ENCODE assay signal across 18 cellular contexts in the genomic region with DNA sequence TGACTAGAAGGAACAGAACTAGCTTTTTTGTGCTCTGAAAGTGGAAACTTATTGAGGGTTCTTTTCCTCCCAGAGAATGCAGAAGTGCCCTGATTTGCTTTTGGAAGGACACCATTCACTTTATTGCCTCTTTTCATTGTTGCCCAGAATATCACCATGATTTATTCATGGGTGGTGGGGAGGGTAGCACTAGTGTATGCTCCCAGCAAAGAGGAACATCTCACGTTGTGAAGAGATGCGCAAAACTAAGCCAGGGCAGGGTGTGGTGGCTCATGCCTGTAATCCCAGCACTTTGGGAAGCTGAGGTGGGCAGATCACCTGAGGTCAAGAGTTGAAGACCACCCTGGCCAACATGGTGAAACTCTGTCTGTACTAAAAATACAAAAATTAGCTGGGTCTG. TPM values are rescaled to one million over a fixed set of nuclear protein-coding genes. Genes with fewer than 3 reads are reported as not detected.
DNase-seq lines count a peak whose midpoint lies in the region; ATAC-seq, FAIRE-seq and TF ChIP-seq lines count a peak whose summit lies in the region.
"Had no signal": no experiment of that assay in that cellular context is flagged by ENCODE, and none has a peak within 500 bp of the region (broad histone marks: within the 10 kb centered on the region; RNA-seq: fewer than 3 reads in every experiment).

No MANE protein-coding gene starts in this region.

- H3K9ac ChIP-seq in HUES6 (ENCODE audit: low read length): peak overlapping the region; percentile 5

- no peak for TF ChIP-seq RAD21 in A549 (conservative IDR thresholded peaks at IDR 0.05 in 1 of 2, IDR thresholded peaks at IDR 0.05 in 1 of 2)

- ATAC-seq in A549 (no peak), RWPE2 (ENCODE audit: low read depth) (no peak), lower lobe of right lung (no peak)
- ATAC-seq: heart right ventricle; stimulated activated effector memory CD8-positive, alpha-beta T cell treated with anti-CD3 and anti-CD28 coated beads, Interleukin-12 subunit alpha, Interleukin-12 subunit beta, amount 100 ng/mL, for 72 hours had no signal

- peaks cover 100% of the 10 kb centered on the region for H3K4me1 ChIP-seq in A549
- peaks cover 89% of the 10 kb centered on the region for H3K4me1 ChIP-seq in HUES6 (ENCODE audit: control insufficient read depth, insufficient read depth, low read length)
- peaks cover 89% of the 10 kb centered on the region for H3K4me1 ChIP-seq in RWPE2 (ENCODE audit: insufficient read depth, poor library complexity, severe bottlenecking)
- H3K4me1 ChIP-seq in lower lobe of right lung: peaks cover 60% of the 10 kb centered on the region
- peaks cover 24 to 32% of the 10 kb centered on the region in 2 donors for H3K4me1 ChIP-seq in small intestine (ENCODE audit: control insufficient read depth in 2 of 2, insufficient read depth in 1 of 2, low read depth in 1 of 2, low read length in 1 of 2)

- POLR2A ChIA-PET in A549 (lab: Yijun Ruan, JAX): no interaction called here

- no peak for TF ChIP-seq CTCF in A549 (IDR thresholded peaks at IDR 0.05)
- TF ChIP-seq CTCF in RWPE2 (IDR thresholded peaks at IDR 0.05; ENCODE audit: poor library complexity, severe bottlenecking): no peak
- no peak for TF ChIP-seq CTCF in lower lobe of right lung (IDR thresholded peaks at IDR 0.05)

- H3K27me3 ChIP-seq in HUES6 (ENCODE audit: control insufficient read depth, insufficient read depth, low read length) (no peaks in the 10 kb centered on the region), RWPE2 (ENCODE audit: insufficient read depth, poor library complexity, severe bottlenecking) (no peaks in the 10 kb centered on the region), lower lobe of right lung (ENCODE audit: low read depth) (no peaks in the 10 kb centered on the region), small intestine (ENCODE audit: control insufficient read depth in 2 of 2, insufficient read depth in 2 of 2, low read length in 2 of 2) (no peaks in the 10 kb centered on the region)
- H3K27me3 ChIP-seq: brain microvascular endothelial cell, heart right ventricle had no signal

- H3K9me3 ChIP-seq in A549 (no peaks in the 10 kb centered on the region), HUES6 (ENCODE audit: control insufficient read depth, insufficient read depth, low read depth, low read length) (no peaks in the 10 kb centered on the region), RWPE2 (ENCODE audit: severe bottlenecking) (no peaks in the 10 kb centered on the region), lower lobe of right lung (no peaks in the 10 kb centered on the region), small intestine (ENCODE audit: control insufficient read depth, low read depth) (no peaks in the 10 kb centered on the region)
- H3K9me3 ChIP-seq: heart right ventricle, mucosa of descending colon had no signal

- TF ChIP-seq EP300 in A549 (IDR thresholded peaks at IDR 0.05): no peak

- 0 out of 3 replicates have a peak overlapping the region, but pooled peaks have one; percentile 8 for H3K4me3 ChIP-seq in A549
- H3K4me3 ChIP-seq in HUES6 (ENCODE audit: low read depth, low read length): no peak overlapping the region
- H3K4me3 ChIP-seq in RWPE2 (ENCODE audit: severe bottlenecking): no peak overlapping the region
- H3K4me3 ChIP-seq in lower lobe of right lung: no peak overlapping the region
- no peak overlapping the region for H3K4me3 ChIP-seq in small intestine (ENCODE audit: low read depth in 1 of 2, low read length in 2 of 2)
- H3K4me3 ChIP-seq: heart right ventricle, mucosa of descending colon had no signal

- peak overlapping the region; percentile 71 for H3K4me2 ChIP-seq in A549

- intact Hi-C loops in lower lobe of right lung (cut with DNase I): no loop called here

- H3K27ac ChIP-seq in A549: peak overlapping the region; percentile 11 to 69; a peak in 4 of 6 replicates
- peak overlapping the region; percentile 58; the same call in 1 of the 2 replicates for H3K27ac ChIP-seq in HUES6 (ENCODE audit: low read depth, low read length)
- peak overlapping the region; percentile 94 for H3K27ac ChIP-seq in RWPE2 (ENCODE audit: poor library complexity, severe bottlenecking)
- peak overlapping the region; percentile 24 for H3K27ac ChIP-seq in lower lobe of right lung
- no peak overlapping the region for H3K27ac ChIP-seq in small intestine (ENCODE audit: low read depth in 1 of 2, low read length in 1 of 2)
- H3K27ac ChIP-seq: brain microvascular endothelial cell, HL-60 had no signal

- DNase-seq in A549 (ENCODE audit: low read depth in 1 of 2, low spot score in 1 of 2): no peak
- no peak for DNase-seq in RWPE2 (ENCODE audit: low spot score)
- no peak for DNase-seq in lower lobe of right lung
- no peak for DNase-seq in NCI-H187 (lab: John Stamatoyannopoulos, UW)
- no peak for DNase-seq in small intestine
- no peak for DNase-seq in RCC 7860 (ENCODE audit: low spot score)
- DNase-seq in HTR-8/SVneo (ENCODE audit: insufficient read length, low spot score): no peak
- DNase-seq: activated CD4-positive, alpha-beta T cell treated with anti-CD3 and anti-CD28 coated beads, Interleukin-2, amount 10 ng/mL, durations not matched to agents 24 days and 14 days; activated naive CD4-positive, alpha-beta T cell treated with anti-CD3 and anti-CD28 coated beads, Interleukin-2, amount 50 U/mL, for 16 hours; activated T-cell treated with anti-CD3 and anti-CD28 coated beads for 4 hours; heart right ventricle; NCI-H82; T1000 had no signal

- H3K36me3 ChIP-seq in HUES6 (ENCODE audit: control insufficient read depth, insufficient read depth, low read length): no peaks in the 10 kb centered on the region
- peaks cover 76% of the 10 kb centered on the region for H3K36me3 ChIP-seq in RWPE2 (ENCODE audit: low read depth)
- H3K36me3 ChIP-seq in lower lobe of right lung: no peaks in the 10 kb centered on the region
- H3K36me3 ChIP-seq in small intestine (ENCODE audit: control insufficient read depth in 2 of 2, insufficient read depth in 2 of 2, low read length in 2 of 2): no peaks in the 10 kb centered on the region
- H3K36me3 ChIP-seq: heart right ventricle had no signal

- WGBS in A549 (ENCODE audit: missing lambda C conversion rate): 57% methylated on average over 2 of the region's 2 CpGs
- WGBS in small intestine, 3 donors: 57 to 67% (median 67%) methylated on average over 2 of the region's 2 CpGs

- TF ChIP-seq POLR2A in A549 (IDR thresholded peaks at IDR 0.05; ENCODE audit: low read length): no peak

- no peak for FAIRE-seq in A549 (lab: Jason Lieb, UNC)
- FAIRE-seq in small intestine (lab: Jason Lieb, UNC): no peak
- FAIRE-seq in RCC 7860 (lab: Jason Lieb, UNC): no peak
- no peak for FAIRE-seq in HTR-8/SVneo (lab: Jason Lieb, UNC)

- CTCF ChIA-PET in A549 (lab: Yijun Ruan, JAX): interaction anchor here (0.7 to 1.2 kb wide), 5 partner anchors 11 to 1912 kb away, joined by 3 to 7 read pairs (median 4); no protein-coding TSS in a partner anchor

TF ChIP-seq in A549, 52 proteins besides CTCF, POLR2A, EP300 and RAD21:
- TF ChIP-seq REST (IDR thresholded peaks at IDR 0.05) (no peak), MAFK (IDR thresholded peaks at IDR 0.05; ENCODE audit: partially characterized antibody) (no peak), TFCP2L1 (CRISPR knock-in tag; IDR thresholded peaks at IDR 0.05) (no peak), KDM1A (IDR thresholded peaks at IDR 0.05; ENCODE audit: low read depth) (no peak), BHLHE40 (IDR thresholded peaks at IDR 0.05; ENCODE audit: low read depth, low read length) (no peak), RFX5 (IDR thresholded peaks at IDR 0.05) (no peak), FOSB (CRISPR knock-in tag; IDR thresholded peaks at IDR 0.05) (no peak), POLR2AphosphoS2 (conservative IDR thresholded peaks at IDR 0.05; ENCODE audit: low read length) (no peak), HOXA7 (CRISPR knock-in tag; IDR thresholded peaks at IDR 0.05) (no peak), ESRRA (IDR thresholded peaks at IDR 0.05; ENCODE audit: borderline replicate concordance, low read length) (no peak), TP53 (CRISPR knock-in tag; IDR thresholded peaks at IDR 0.05) (no peak)

RNA-seq across cellular contexts. Expression of gene FLNB, which starts 31.4 kb away (rescaled TPM):
- polyA plus RNA-seq in A549 (2011; rRNA removed) (387 and 439 TPM in 2 replicates), A549 (2017; fragmentation: RNase III; extraction: RNeasy Plus Mini Kit Qiagen cat#74134 plus additional on column Dnase treatment) (235 to 282 TPM (median 257 TPM) in 3 replicates), small intestine (100 to 1,000 TPM; 137 to 335 (median 268) TPM)
- 153 and 161 TPM in 2 replicates for polyA plus RNA-seq in A549 (2012; cell fraction: cytosol; rRNA removed)
- polyA plus RNA-seq in A549 (2012; cell fraction: nucleus; rRNA removed): 1,973 and 2,223 TPM in 2 replicates
- polyA minus RNA-seq in A549 (2011; rRNA and poly(A)+ RNA removed): 1,159 and 1,213 TPM in 2 replicates
- 83.3 TPM for total RNA-seq in lower lobe of right lung

Comparison
In these comparisons a context has a peak if more than half of its experiments do, and no peak if none do; other contexts are left out.
1. H3K27ac ChIP-seq: peak in A549 (2 of 2), HUES6 (single experiment), RWPE2 (single experiment) and lower lobe of right lung (single experiment); none in small intestine (0 of 2).